Comparison of ENCODE assay signal across 11 cellular contexts in the genomic region with DNA sequence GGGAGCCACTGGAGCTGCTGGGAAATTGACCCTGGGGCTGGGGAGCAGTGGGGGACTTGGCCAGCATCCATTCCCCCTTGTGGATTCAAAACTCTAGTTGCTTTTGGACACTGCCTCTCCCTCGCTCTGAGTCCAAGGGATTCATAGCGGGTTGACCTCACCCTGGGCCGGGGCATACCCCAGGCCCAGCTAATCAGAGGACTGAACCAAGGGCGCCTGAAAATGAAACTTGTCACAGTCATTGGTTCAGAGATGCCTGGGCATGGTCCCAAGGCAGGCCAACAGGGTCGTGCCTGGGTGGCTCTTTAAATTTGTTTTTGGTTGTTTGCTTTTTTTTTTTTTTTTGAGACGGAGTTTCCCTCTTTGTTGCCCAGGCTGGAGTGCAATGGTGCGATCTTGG. TPM values are rescaled to one million over a fixed set of nuclear protein-coding genes. Genes with fewer than 3 reads are reported as not detected.
DNase-seq lines count a peak whose midpoint lies in the region; ATAC-seq and TF ChIP-seq lines count a peak whose summit lies in the region.
"Had no signal": no experiment of that assay in that cellular context is flagged by ENCODE, and none has a peak within 500 bp of the region (broad histone marks: within the 10 kb centered on the region; RNA-seq: fewer than 3 reads in every experiment).

No MANE protein-coding gene starts in this region.

- no peak overlapping the region for H3K4me3 ChIP-seq in OCI-LY7 (ENCODE audit: low read depth, low read length, poor library complexity, severe bottlenecking)

- peak overlapping the region; percentile 13 for H3K27ac ChIP-seq in CD4-positive, alpha-beta T cell (ENCODE audit: low read depth, low read length)
- no peak overlapping the region for H3K27ac ChIP-seq in OCI-LY7 (ENCODE audit: low read depth, low read length, poor library complexity, severe bottlenecking)

- H3K4me1 Mint-ChIP-seq in CD4-positive, alpha-beta T cell (ENCODE audit: low read depth) = peaks cover 81% of the 10 kb centered on the region

- no peaks in the 10 kb centered on the region for H3K27me3 ChIP-seq in CD4-positive, alpha-beta T cell (ENCODE audit: control insufficient read depth, insufficient read depth, low read length)

- no peak overlapping the region for H3K4me3 Mint-ChIP-seq in CD4-positive, alpha-beta T cell
- H3K4me3 Mint-ChIP-seq: activated CD4-positive, alpha-beta T cell treated with anti-CD3 and anti-CD28 coated beads, Interleukin-2, amount 10 ng/mL, durations not matched to agents 24 days and 14 days; activated naive CD8-positive, alpha-beta T cell had no signal

- no peaks in the 10 kb centered on the region for H3K9me2 ChIP-seq in OCI-LY7 (ENCODE audit: insufficient read depth, low read length)

- no peak for DNase-seq in CD4-positive, alpha-beta T cell
- DNase-seq in left lobe of liver (ENCODE audit: low spot score) = no peak
- DNase-seq in putamen (ENCODE audit: low spot score) = no peak
- DNase-seq in activated gamma-delta T cell treated with Interleukin-2 at 50 U/mL for 16 hours = no peak
- no peak for DNase-seq in OCI-LY7 (ENCODE audit: low spot score)
- no peak for DNase-seq in stimulated activated CD4-positive, alpha-beta T cell treated with anti-CD3 and anti-CD28 coated beads, Interleukin-15, amount 100 ng/mL, for 24 hours
- DNase-seq: activated CD4-positive, alpha-beta T cell treated with anti-CD3 and anti-CD28 coated beads, Interleukin-2, amount 10 ng/mL, durations not matched to agents 24 days and 14 days; NCI-H187 treated with DMSO at 0.1 percent for 48 hours had no signal

- H3K9me3 Mint-ChIP-seq in CD4-positive, alpha-beta T cell = no peaks in the 10 kb centered on the region
- H3K9me3 Mint-ChIP-seq: activated CD4-positive, alpha-beta T cell treated with anti-CD3 and anti-CD28 coated beads, Interleukin-2, amount 10 ng/mL, durations not matched to agents 24 days and 14 days had no signal

- BruUV-seq in OCI-LY7 (replicated peaks; lab: Mats Ljungman, UMichigan) = no TSS peak

- H3K27me3 Mint-ChIP-seq in CD4-positive, alpha-beta T cell = no peaks in the 10 kb centered on the region
- H3K27me3 Mint-ChIP-seq: activated CD4-positive, alpha-beta T cell treated with anti-CD3 and anti-CD28 coated beads, Interleukin-2, amount 10 ng/mL, durations not matched to agents 24 days and 14 days; activated naive CD8-positive, alpha-beta T cell had no signal

- POLR2A ChIA-PET in CD4-positive, alpha-beta T cell (lab: Charles Lee) = interaction anchor here (0.6 to 5.4 kb wide), 5 partner anchors 9 to 37 kb away, joined by 3 to 29 read pairs (median 4); a partner anchor contains a TSS
- POLR2A ChIA-PET in OCI-LY7 (lab: Charles Lee) = interaction anchor here (1.1 to 2.2 kb wide), 3 partner anchors 8 to 11 kb away, joined by 3 to 6 read pairs (median 5); no protein-coding TSS in a partner anchor

- H4K20me1 ChIP-seq in OCI-LY7 (ENCODE audit: insufficient read depth, low read length) = no peaks in the 10 kb centered on the region

- no peak for TF ChIP-seq CTCF in CD4-positive, alpha-beta T cell (IDR thresholded peaks at IDR 0.05)
- TF ChIP-seq CTCF in OCI-LY7 (conservative IDR thresholded peaks at IDR 0.05; ENCODE audit: low read length) = no peak

- intact Hi-C loops in CD4-positive, alpha-beta T cell (cut with DNase I, micrococcal nuclease) = no loop called here
- intact Hi-C loops in OCI-LY7 (cut with micrococcal nuclease; ENCODE audit: unreplicated experiment) = no loop called here

- H2AFZ ChIP-seq in OCI-LY7 (ENCODE audit: low read length) = no peak overlapping the region

- no peak overlapping the region for H3K4me2 ChIP-seq in OCI-LY7 (ENCODE audit: low read length)

- peaks cover 8% of the 10 kb centered on the region; the same call in 1 of the 2 replicates for H3K79me2 ChIP-seq in OCI-LY7 (ENCODE audit: insufficient read depth, low read depth, low read length)

- H3K4me1 ChIP-seq in OCI-LY7 (ENCODE audit: insufficient read depth, low read length, poor library complexity, severe bottlenecking) = peaks cover 19% of the 10 kb centered on the region

- H3K36me3 ChIP-seq in OCI-LY7 (ENCODE audit: insufficient read depth, low read length) = no peaks in the 10 kb centered on the region

- ATAC-seq in CD4-positive, alpha-beta T cell (ENCODE audit: poor library complexity) = no peak
- peak; percentile 53 for ATAC-seq in GM19395 (IDR thresholded peaks at IDR 0.05; ENCODE audit: unreplicated experiment)
- peak; percentile 70 for ATAC-seq in HG03354 (IDR thresholded peaks at IDR 0.05; ENCODE audit: poor library complexity, severe bottlenecking, unreplicated experiment)
- peak; percentile 12 for ATAC-seq in left lobe of liver

- CTCF ChIA-PET in CD4-positive, alpha-beta T cell (lab: Charles Lee) = no interaction called here
- CTCF ChIA-PET in OCI-LY7 (lab: Charles Lee; ENCODE audit: unreplicated experiment) = interaction anchor here (0.5 to 0.7 kb wide), 2 partner anchors 13 to 750 kb away, joined by 3 to 4 read pairs; no protein-coding TSS in a partner anchor

- H3K36me3 Mint-ChIP-seq in CD4-positive, alpha-beta T cell (ENCODE audit: low read depth) = peaks cover 78% of the 10 kb centered on the region

- H3K27ac Mint-ChIP-seq in CD4-positive, alpha-beta T cell = peak overlapping the region; percentile 98
- H3K27ac Mint-ChIP-seq: activated CD4-positive, alpha-beta T cell treated with anti-CD3 and anti-CD28 coated beads, Interleukin-2, amount 10 ng/mL, durations not matched to agents 24 days and 14 days had no signal

- no peaks in the 10 kb centered on the region for H3K9me3 ChIP-seq in CD4-positive, alpha-beta T cell (ENCODE audit: control insufficient read depth, low read length)
- no peaks in the 10 kb centered on the region for H3K9me3 ChIP-seq in OCI-LY7 (ENCODE audit: low read length)

RNA-seq across cellular contexts. Expression of a gene that starts 22.6 kb away (rescaled TPM):
- 100 to 1,000 TPM; 211 to 229 TPM for total RNA-seq in CD4-positive, alpha-beta T cell
- total RNA-seq in left lobe of liver (9.1 TPM), OCI-LY7 (2022) (89.7 and 95.9 TPM in 2 replicates)
- total RNA-seq in OCI-LY7 (2014; rRNA removed; shearing (Covaris generic)) = 53.1 and 53.7 TPM in 2 replicates

RNA-seq across cellular contexts. Expression of a gene that starts 28.5 kb away (rescaled TPM):
- not detected for total RNA-seq in CD4-positive, alpha-beta T cell
- not detected for total RNA-seq in left lobe of liver
- total RNA-seq in OCI-LY7 (2014; rRNA removed; shearing (Covaris generic)) = not detected in 2 replicates
- total RNA-seq in OCI-LY7 (2022) = not detected in 2 replicates
- total RNA-seq: activated CD4-positive, alpha-beta T cell treated with anti-CD3 and anti-CD28 coated beads, Interleukin-2, amount 10 ng/mL, durations not matched to agents 24 days and 14 days had no signal
